ENCODE assay signal across 17 cellular contexts in genomic region chr2:8236391-8236790, GRCh38.
DNase-seq lines count a peak whose midpoint lies in the region; ATAC-seq, FAIRE-seq and TF ChIP-seq lines count a peak whose summit lies in the region.
"Had no signal": no experiment of that assay in that cellular context is flagged by ENCODE, and none has a peak within 500 bp of the region (broad histone marks: within the 10 kb centered on the region; RNA-seq: fewer than 3 reads in every experiment).

No MANE protein-coding gene starts in this region.

- no peaks in the 10 kb centered on the region for H3K9me3 Mint-ChIP-seq in activated T-helper 17 cell treated with anti-CD3 and anti-CD28 coated beads, Interleukin-2, amount 50 U/mL, for 72 hours
- H3K9me3 Mint-ChIP-seq in endodermal cell: no peaks in the 10 kb centered on the region

- H3K36me3 ChIP-seq in endodermal cell (ENCODE audit: control insufficient read depth, insufficient read depth, low read length): no peaks in the 10 kb centered on the region
- H3K36me3 ChIP-seq: HAP-1 had no signal

- TF ChIP-seq CTCF in endodermal cell (conservative IDR thresholded peaks at IDR 0.05): no peak

- H3K4me1 Mint-ChIP-seq in activated T-helper 17 cell treated with anti-CD3 and anti-CD28 coated beads, Interleukin-2, amount 50 U/mL, for 72 hours: peaks cover 14% of the 10 kb centered on the region
- peaks cover 10% of the 10 kb centered on the region for H3K4me1 Mint-ChIP-seq in endodermal cell

- 96 to 100% methylated on average over 2 of the region's 2 CpGs for WGBS in endodermal cell (ENCODE audit: insufficient coverage in 1 of 2, insufficient read length in 1 of 2), 2 experiments

- ATAC-seq in activated T-helper 17 cell treated with anti-CD3 and anti-CD28 coated beads, Interleukin-2, amount 50 U/mL, for 72 hours (replicated peaks): no peak
- ATAC-seq in Right ventricle myocardium inferior: no peak
- no peak for ATAC-seq in HG02763 (IDR thresholded peaks at IDR 0.05; ENCODE audit: unreplicated experiment)
- ATAC-seq: GM12878, HepG2 had no signal

- H3K9me3 ChIP-seq in endodermal cell (ENCODE audit: control insufficient read depth, low read length): no peaks in the 10 kb centered on the region
- H3K9me3 ChIP-seq: Caco-2, HAP-1 had no signal

- peaks cover 9% of the 10 kb centered on the region for H3K36me3 Mint-ChIP-seq in activated T-helper 17 cell treated with anti-CD3 and anti-CD28 coated beads, Interleukin-2, amount 50 U/mL, for 72 hours (ENCODE audit: low read depth)
- no peaks in the 10 kb centered on the region for H3K36me3 Mint-ChIP-seq in endodermal cell (ENCODE audit: low read depth)

- no peak overlapping the region for H3K27ac ChIP-seq in endodermal cell (ENCODE audit: low read depth, low read length)

- TF ChIP-seq POLR2A in GM12891 (IDR thresholded peaks at IDR 0.05; ENCODE audit: low read depth, low read length): no peak

- no peak overlapping the region for H3K9ac ChIP-seq in endodermal cell (ENCODE audit: extremely low read depth, low read length, poor library complexity, severe bottlenecking)

- intact Hi-C loops in Right ventricle myocardium inferior (cut with DNase I): no loop called here

- peak; percentile 9 for FAIRE-seq in GM12891 (lab: Jason Lieb, UNC)
- FAIRE-seq: A204.1, GM12878, HepG2, HTR-8/SVneo had no signal

- DNase-seq in GM12891 (ENCODE audit: insufficient read length, low spot score) (no peak), endodermal cell (peak; percentile 10), Right ventricle myocardium inferior (ENCODE audit: missing footprints) (no peak)
- no peak for DNase-seq in activated naive CD4-positive, alpha-beta T cell treated with Interleukin-2 at 50 U/mL for 16 hours
- no peak for DNase-seq in stimulated activated CD4-positive, alpha-beta T cell treated with anti-CD3 and anti-CD28 coated beads, Interleukin-12 subunit alpha, Interleukin-12 subunit beta, amount 100 ng/mL, for 4 hours
- DNase-seq: Caco-2; CD8-positive, alpha-beta memory T cell; DMS53; GOT3 had no signal

- no peak overlapping the region for H3K4me3 Mint-ChIP-seq in activated T-helper 17 cell treated with anti-CD3 and anti-CD28 coated beads, Interleukin-2, amount 50 U/mL, for 72 hours
- H3K4me3 Mint-ChIP-seq in endodermal cell: no peak overlapping the region
- H3K4me3 Mint-ChIP-seq: B cell; CD8-positive, alpha-beta memory T cell had no signal

- no peaks in the 10 kb centered on the region for H3K4me1 ChIP-seq in endodermal cell (ENCODE audit: control insufficient read depth, insufficient read depth, low read length)
- H3K4me1 ChIP-seq: Caco-2, HAP-1 had no signal

- no peaks in the 10 kb centered on the region for H3K27me3 Mint-ChIP-seq in activated T-helper 17 cell treated with anti-CD3 and anti-CD28 coated beads, Interleukin-2, amount 50 U/mL, for 72 hours
- H3K27me3 Mint-ChIP-seq in endodermal cell (ENCODE audit: insufficient read depth): peaks cover 6% of the 10 kb centered on the region

- peak overlapping the region; percentile 14 for H3K27ac Mint-ChIP-seq in activated T-helper 17 cell treated with anti-CD3 and anti-CD28 coated beads, Interleukin-2, amount 50 U/mL, for 72 hours
- H3K27ac Mint-ChIP-seq in endodermal cell: no peak overlapping the region
- H3K27ac Mint-ChIP-seq: B cell; CD8-positive, alpha-beta memory T cell had no signal

- H3K27me3 ChIP-seq in endodermal cell (ENCODE audit: control insufficient read depth, insufficient read depth, low read length, poor library complexity, severe bottlenecking): no peaks in the 10 kb centered on the region

- H3K4me3 ChIP-seq in endodermal cell (ENCODE audit: low read length): no peak overlapping the region
- H3K4me3 ChIP-seq: GM12878, HAP-1 had no signal

TF ChIP-seq in GM12891, 5 proteins besides CTCF, POLR2A, EP300 and RAD21:
- TF ChIP-seq POLR2AphosphoS5 (IDR thresholded peaks at IDR 0.05; ENCODE audit: low read depth, low read length) (no peak), SPI1 (IDR thresholded peaks at IDR 0.05; ENCODE audit: low read depth, low read length) (no peak), POU2F2 (IDR thresholded peaks at IDR 0.05; ENCODE audit: low read depth, low read length) (no peak), PAX5 (IDR thresholded peaks at IDR 0.05; ENCODE audit: insufficient read depth, low read length, severe bottlenecking) (no peak), TAF1 (IDR thresholded peaks at IDR 0.05; ENCODE audit: low read depth, low read length) (no peak)
